ENCODE assay signal across 12 cellular contexts in the genomic region with DNA sequence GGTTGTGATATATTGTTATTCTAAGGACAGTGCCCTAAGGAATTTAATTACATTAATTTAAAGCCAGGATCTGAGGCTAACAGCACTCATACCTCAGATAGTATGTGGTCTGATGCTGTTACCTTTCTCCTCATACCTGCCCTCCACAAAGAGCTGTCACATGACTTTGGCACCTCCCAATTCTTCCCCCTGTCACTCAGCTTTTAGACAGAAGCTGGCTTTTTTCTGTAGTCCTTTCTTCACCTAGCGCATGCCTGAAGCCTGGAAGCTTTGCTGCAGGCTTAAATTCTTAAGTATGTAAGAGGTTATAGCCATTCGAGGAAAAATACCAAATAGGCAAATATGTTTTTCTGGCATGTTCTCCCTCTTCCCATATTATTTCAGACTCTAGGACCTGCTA.
"Had no signal": no experiment of that assay in that cellular context is flagged by ENCODE, and none has a peak within 500 bp of the region (broad histone marks: within the 10 kb centered on the region; RNA-seq: fewer than 3 reads in every experiment).

No MANE protein-coding gene starts in this region.

- FAIRE-seq: keratinocyte had no signal

- H3K27ac ChIP-seq: epithelial cell of prostate, esophagus muscularis mucosa, gastroesophageal sphincter, upper lobe of left lung, uterus had no signal

- H3K9me3 ChIP-seq: esophagus muscularis mucosa, gastroesophageal sphincter, upper lobe of left lung, uterus had no signal

- H3K27me3 ChIP-seq: esophagus muscularis mucosa, gastroesophageal sphincter, upper lobe of left lung, uterus had no signal

- H3K4me3 ChIP-seq: esophagus muscularis mucosa, gastroesophageal sphincter, lung, upper lobe of left lung, uterus had no signal

- DNase-seq: effector memory CD4-positive, alpha-beta T cell; left ventricle myocardium superior; naive thymus-derived CD4-positive, alpha-beta T cell; nephron progenitor cell; stimulated activated naive CD4-positive, alpha-beta T cell; upper lobe of left lung; uterus had no signal

- H3K4me1 ChIP-seq: esophagus muscularis mucosa, gastroesophageal sphincter, upper lobe of left lung, uterus had no signal

- H3K36me3 ChIP-seq: esophagus muscularis mucosa, gastroesophageal sphincter, upper lobe of left lung, uterus had no signal
